Comparison of ENCODE assay signal across 20 cellular contexts in the genomic region with DNA sequence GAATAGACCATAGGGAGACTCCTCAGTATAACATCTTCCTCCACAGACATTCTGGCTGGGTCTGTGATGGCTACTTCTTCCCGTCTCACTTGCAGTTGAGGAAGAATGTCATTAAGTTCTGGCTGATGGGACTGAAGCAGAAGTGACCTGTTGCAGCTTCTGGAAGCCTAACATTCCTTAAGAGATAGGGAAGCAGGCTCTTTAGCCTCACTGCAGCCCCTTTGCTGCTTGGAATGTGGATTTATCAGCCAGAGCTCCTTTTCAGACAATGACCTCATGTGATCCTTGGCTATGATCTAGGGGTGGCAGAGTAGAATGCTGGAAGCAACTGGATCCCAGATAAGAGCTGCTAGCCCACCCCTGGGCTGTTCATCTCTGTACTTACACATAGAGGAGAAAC. TPM values are rescaled to one million over a fixed set of nuclear protein-coding genes. Genes with fewer than 3 reads are reported as not detected.
A peak's percentile ranks its signal among the peaks of the same experiment; 100 is the strongest.
DNase-seq lines count a peak whose midpoint lies in the region; ATAC-seq, FAIRE-seq and TF ChIP-seq lines count a peak whose summit lies in the region.
"Had no signal": no experiment of that assay in that cellular context is flagged by ENCODE, and none has a peak within 500 bp of the region (broad histone marks: within the 10 kb centered on the region; RNA-seq: fewer than 3 reads in every experiment).

No MANE protein-coding gene starts in this region.

- FAIRE-seq in RCC 7860 (lab: Jason Lieb, UNC): no peak
- FAIRE-seq: A549, GM12892 had no signal

- no peak overlapping the region for H3K23ac ChIP-seq in mesenchymal stem cell (ENCODE audit: low read length in 2 of 2)

- H3K27ac ChIP-seq in HUES6 (ENCODE audit: low read depth, low read length): peak overlapping the region; percentile 16; the same call in 1 of the 2 replicates
- H3K27ac ChIP-seq in brain microvascular endothelial cell: peak overlapping the region; percentile 7
- peak overlapping the region; percentile 85 for H3K27ac ChIP-seq in mesenchymal stem cell (ENCODE audit: low read length, poor library complexity, severe bottlenecking)
- H3K27ac ChIP-seq in substantia nigra (ENCODE audit: low read depth, low read length, poor library complexity, severe bottlenecking): no peak overlapping the region
- H3K27ac ChIP-seq in mammary epithelial cell (ENCODE audit: insufficient read depth, low read depth, low read length): no peak overlapping the region
- H3K27ac ChIP-seq: A549, neutrophil had no signal

- dilution Hi-C loops in mammary epithelial cell (cut with HindIII; ENCODE audit: low sequenced_read_pairs): loop anchor here (5.0 kb wide), 1 partner anchor 42 kb away; no protein-coding TSS in a partner anchor

- no peak overlapping the region for H2BK15ac ChIP-seq in mesenchymal stem cell (ENCODE audit: low read depth, poor library complexity, severe bottlenecking)

- no TSS peak for BruUV-seq in mammary epithelial cell (replicated peaks; lab: Mats Ljungman, UMichigan)

- no peaks in the 10 kb centered on the region for H3K27me3 ChIP-seq in HUES6 (ENCODE audit: control insufficient read depth, insufficient read depth, low read length)
- no peaks in the 10 kb centered on the region for H3K27me3 ChIP-seq in brain microvascular endothelial cell (replicated peaks)
- no peaks in the 10 kb centered on the region for H3K27me3 ChIP-seq in mesenchymal stem cell (ENCODE audit: control insufficient read depth in 1 of 2, insufficient read depth in 1 of 2, low read length in 2 of 2)
- H3K27me3 ChIP-seq in mammary epithelial cell (ENCODE audit: insufficient read depth, low read length): no peaks in the 10 kb centered on the region
- H3K27me3 ChIP-seq: neutrophil, sigmoid colon, thyroid gland had no signal

- H2AK5ac ChIP-seq in mesenchymal stem cell (ENCODE audit: low read length, severe bottlenecking): peak overlapping the region; percentile 77

- H3K36me3 ChIP-seq in HUES6 (ENCODE audit: control insufficient read depth, insufficient read depth, low read length) (peaks cover 19% of the 10 kb centered on the region; the same call in 1 of the 2 replicates), brain microvascular endothelial cell (replicated peaks) (peaks cover 11% of the 10 kb centered on the region), mesenchymal stem cell (ENCODE audit: control insufficient read depth in 1 of 2, insufficient read depth in 2 of 2, low read depth in 1 of 2, low read length in 2 of 2) (peaks cover 26 to 49% of the 10 kb centered on the region in 2 experiments), mammary epithelial cell (ENCODE audit: insufficient read depth, low read length) (no peaks in the 10 kb centered on the region)

- H3K14ac ChIP-seq in mesenchymal stem cell (ENCODE audit: low read length in 2 of 2): no peak overlapping the region

- in situ Hi-C loops in ACHN (cut with HindIII; ENCODE audit: low pct_ligation_motif_present, low pct_unique_long_range_greater_than_20kb, low sequenced_read_pairs): no loop called here
- in situ Hi-C loops in brain microvascular endothelial cell (cut with HindIII; ENCODE audit: low pct_ligation_motif_present, low sequenced_read_pairs): no loop called here
- in situ Hi-C loops in mammary epithelial cell (cut with MboI; ENCODE audit: low sequenced_read_pairs in 2 of 2): no loop called here

- H3K9me3 ChIP-seq in HUES6 (ENCODE audit: control insufficient read depth, insufficient read depth, low read depth, low read length) (no peaks in the 10 kb centered on the region), mesenchymal stem cell (ENCODE audit: control insufficient read depth, low read length) (no peaks in the 10 kb centered on the region), mammary epithelial cell (replicated peaks; ENCODE audit: insufficient read depth, low read length) (no peaks in the 10 kb centered on the region)
- H3K9me3 ChIP-seq: A549, HAP-1, neutrophil, sigmoid colon, thyroid gland had no signal

- H3K79me1 ChIP-seq in mesenchymal stem cell (replicated peaks; ENCODE audit: low read length, poor library complexity, severe bottlenecking): peaks cover 8% of the 10 kb centered on the region

- CTCF ChIA-PET in mammary epithelial cell (lab: Charles Lee; ENCODE audit: low non-redundant PET): no interaction called here

- H3K4me3 ChIP-seq in HUES6 (ENCODE audit: low read depth, low read length) (no peak overlapping the region), brain microvascular endothelial cell (ENCODE audit: low read depth, low read length) (no peak overlapping the region), mesenchymal stem cell (ENCODE audit: insufficient read depth in 1 of 2, low read depth in 1 of 2, low read length in 2 of 2) (no peak overlapping the region), mammary epithelial cell (replicated peaks in 1 of 3; ENCODE audit: insufficient read depth in 1 of 3, low read depth in 2 of 3, low read length in 3 of 3) (no peak overlapping the region)
- H3K4me3 ChIP-seq: A549, HAP-1, sigmoid colon, thyroid gland had no signal

- TF ChIP-seq CTCF in brain microvascular endothelial cell (IDR thresholded peaks at IDR 0.05; ENCODE audit: low read depth, low read length, missing control alignments): no peak
- no peak for TF ChIP-seq CTCF in mammary epithelial cell (conservative IDR thresholded peaks at IDR 0.05 in 1 of 2, IDR thresholded peaks at IDR 0.05 in 1 of 2; ENCODE audit: extremely low read depth in 1 of 2, insufficient read depth in 1 of 2, low read depth in 1 of 2, low read length in 2 of 2)

- H3K79me2 ChIP-seq in mammary epithelial cell (ENCODE audit: insufficient read depth, low read length): no peaks in the 10 kb centered on the region

- peak overlapping the region; percentile 62 for H3K9ac ChIP-seq in HUES6 (ENCODE audit: low read length)
- no peak overlapping the region for H3K9ac ChIP-seq in mesenchymal stem cell (ENCODE audit: low read length)
- H3K9ac ChIP-seq in mammary epithelial cell (ENCODE audit: insufficient read depth, low read length): no peak overlapping the region

- H3K4me2 ChIP-seq in mesenchymal stem cell (ENCODE audit: low read length, poor library complexity, severe bottlenecking) (no peak overlapping the region), mammary epithelial cell (ENCODE audit: insufficient read depth, low read depth, low read length) (no peak overlapping the region)
- H3K4me2 ChIP-seq: A549 had no signal

- intact Hi-C loops in mammary epithelial cell (cut with micrococcal nuclease): no loop called here

- peak overlapping the region in 1 of 2 experiments; percentile 1 for H3K18ac ChIP-seq in mesenchymal stem cell (ENCODE audit: low read depth in 1 of 2, low read length in 2 of 2)

- peak overlapping the region; percentile 14 for H2BK5ac ChIP-seq in mesenchymal stem cell (ENCODE audit: low read depth, low read length, poor library complexity, severe bottlenecking)

- H2AFZ ChIP-seq in mesenchymal stem cell (ENCODE audit: low read depth, low read length) (no peak overlapping the region), mammary epithelial cell (ENCODE audit: low read depth, low read length) (no peak overlapping the region)

- no peak overlapping the region for H3K4ac ChIP-seq in mesenchymal stem cell (ENCODE audit: low read depth in 1 of 2, low read length in 2 of 2)

- no peaks in the 10 kb centered on the region for H4K20me1 ChIP-seq in mammary epithelial cell (ENCODE audit: insufficient read depth, low read length)

- 29% methylated on average over 1 of the region's 1 CpG for WGBS in mesenchymal stem cell
- 100% methylated on average over 1 of the region's 1 CpG for WGBS in mammary epithelial cell (ENCODE audit: low coverage, missing lambda C conversion rate)

- DNase-seq in ACHN (peak; percentile 84), brain microvascular endothelial cell (peak; percentile 40), mesenchymal stem cell (peak; percentile 49), RCC 7860 (ENCODE audit: low spot score) (no peak), substantia nigra (lab: John Stamatoyannopoulos, UW) (no peak), mammary epithelial cell (no peak)
- no peak for DNase-seq in stimulated activated naive CD8-positive, alpha-beta T cell treated with anti-CD3 and anti-CD28 coated beads, Interleukin-15, Interleukin-2, amounts not matched to agents 100 U/mL and 50 U/mL, for 24 hours
- DNase-seq: activated CD4-positive, alpha-beta T cell treated with anti-CD3 and anti-CD28 coated beads for 36 hours; immature natural killer cell; Karpas-422; NCI-H1417; NCI-H2227 treated with DMSO at 0.1 percent for 48 hours; sigmoid colon; stimulated activated CD4-positive, alpha-beta T cell treated with anti-CD3 and anti-CD28 coated beads, Interleukin-4, amount 100 ng/mL, for 24 hours; thyroid gland had no signal

- H3K4me1 ChIP-seq in HUES6 (ENCODE audit: control insufficient read depth, insufficient read depth, low read length) (peaks cover 55% of the 10 kb centered on the region), mesenchymal stem cell (ENCODE audit: control insufficient read depth, insufficient read depth, low read depth, low read length) (peaks cover 36% of the 10 kb centered on the region), mammary epithelial cell (ENCODE audit: insufficient read depth, low read length) (peaks cover 56% of the 10 kb centered on the region)
- H3K4me1 ChIP-seq: HAP-1 had no signal

- no peak overlapping the region for H4K91ac ChIP-seq in mesenchymal stem cell (ENCODE audit: low read length)

- no peak overlapping the region for H4K8ac ChIP-seq in mesenchymal stem cell (ENCODE audit: low read length)

- H2BK12ac ChIP-seq in mesenchymal stem cell (ENCODE audit: low read length in 2 of 2): no peak overlapping the region

- ATAC-seq in stimulated activated naive CD8-positive, alpha-beta T cell treated with anti-CD3 and anti-CD28 coated beads, Interleukin-15, Interleukin-2, amounts not matched to agents 100 U/mL and 50 U/mL, for 24 hours: no peak
- ATAC-seq: A549; activated CD4-positive, alpha-beta T cell treated with anti-CD3 and anti-CD28 coated beads for 36 hours had no signal

- H2BK120ac ChIP-seq in mesenchymal stem cell (ENCODE audit: low read depth, low read length): no peak overlapping the region

RNA-seq across cellular contexts. Expression of gene FSCN1, which starts 46.4 kb away (rescaled TPM):
- 241 TPM for polyA plus RNA-seq in mesenchymal stem cell (2013, experiment 1 of 2)
- polyA plus RNA-seq in mesenchymal stem cell (2013, experiment 2 of 2): 235 TPM
- 100 to 1,000 TPM; 303 to 480 TPM for total RNA-seq in mammary epithelial cell
- 365 TPM for polyA plus RNA-seq in mammary epithelial cell
- 201 TPM for polyA minus RNA-seq in mammary epithelial cell

Comparison
In these comparisons a context has a peak if more than half of its experiments do, and no peak if none do; other contexts are left out.
1. DNase-seq: peak in ACHN (single experiment), brain microvascular endothelial cell (single experiment) and mesenchymal stem cell (single experiment); none in stimulated activated naive CD8-positive, alpha-beta T cell treated with anti-CD3 and anti-CD28 coated beads, Interleukin-15, Interleukin-2, amounts not matched to agents 100 U/mL and 50 U/mL, for 24 hours (single experiment), RCC 7860 (single experiment), substantia nigra (0 of 49) and mammary epithelial cell (single experiment).
2. H3K27ac ChIP-seq: peak in HUES6 (single experiment), brain microvascular endothelial cell (single experiment) and mesenchymal stem cell (single experiment); none in substantia nigra (single experiment) and mammary epithelial cell (single experiment).